In genomic region chr1:198105185-198105584, GRCh38 we compare ENCODE assay signal across 3 cellular contexts.
TF ChIP-seq lines count a peak whose summit lies in the region.

No MANE protein-coding gene starts in this region.

TF ChIP-seq in GM23338, 12 proteins besides CTCF, POLR2A, EP300 and RAD21 (continues in another document):
- TF ChIP-seq JUNB (IDR thresholded peaks at IDR 0.05; ENCODE audit: unreplicated experiment) (no peak), STAT1 (IDR thresholded peaks at IDR 0.05; ENCODE audit: unreplicated experiment) (no peak), POLR2AphosphoS5 (IDR thresholded peaks at IDR 0.05; ENCODE audit: low read depth) (no peak), CREB1 (CRISPR knock-in tag; IDR thresholded peaks at IDR 0.05; ENCODE audit: low read depth) (no peak), ZNF114 (CRISPR knock-in tag; IDR thresholded peaks at IDR 0.05) (no peak), EZH2phosphoT487 (IDR thresholded peaks at IDR 0.05; ENCODE audit: unreplicated experiment) (no peak), REST (IDR thresholded peaks at IDR 0.05; ENCODE audit: unreplicated experiment) (no peak), NANOG (IDR thresholded peaks at IDR 0.05; ENCODE audit: borderline replicate concordance) (no peak)

TF ChIP-seq in WTC11, 78 proteins besides CTCF, POLR2A, EP300 and RAD21:
- TF ChIP-seq MYBL2 (CRISPR knock-in tag; IDR thresholded peaks at IDR 0.05): no peak

TF ChIP-seq in HepG2, 621 proteins besides CTCF, POLR2A, EP300 and RAD21:
- TF ChIP-seq SOX6 (IDR thresholded peaks at IDR 0.05) (no peak), SOX6 (CRISPR knock-in tag; IDR thresholded peaks at IDR 0.05) (no peak), ZNF605 (CRISPR knock-in tag; IDR thresholded peaks at IDR 0.05) (no peak)
